In the genomic region with DNA sequence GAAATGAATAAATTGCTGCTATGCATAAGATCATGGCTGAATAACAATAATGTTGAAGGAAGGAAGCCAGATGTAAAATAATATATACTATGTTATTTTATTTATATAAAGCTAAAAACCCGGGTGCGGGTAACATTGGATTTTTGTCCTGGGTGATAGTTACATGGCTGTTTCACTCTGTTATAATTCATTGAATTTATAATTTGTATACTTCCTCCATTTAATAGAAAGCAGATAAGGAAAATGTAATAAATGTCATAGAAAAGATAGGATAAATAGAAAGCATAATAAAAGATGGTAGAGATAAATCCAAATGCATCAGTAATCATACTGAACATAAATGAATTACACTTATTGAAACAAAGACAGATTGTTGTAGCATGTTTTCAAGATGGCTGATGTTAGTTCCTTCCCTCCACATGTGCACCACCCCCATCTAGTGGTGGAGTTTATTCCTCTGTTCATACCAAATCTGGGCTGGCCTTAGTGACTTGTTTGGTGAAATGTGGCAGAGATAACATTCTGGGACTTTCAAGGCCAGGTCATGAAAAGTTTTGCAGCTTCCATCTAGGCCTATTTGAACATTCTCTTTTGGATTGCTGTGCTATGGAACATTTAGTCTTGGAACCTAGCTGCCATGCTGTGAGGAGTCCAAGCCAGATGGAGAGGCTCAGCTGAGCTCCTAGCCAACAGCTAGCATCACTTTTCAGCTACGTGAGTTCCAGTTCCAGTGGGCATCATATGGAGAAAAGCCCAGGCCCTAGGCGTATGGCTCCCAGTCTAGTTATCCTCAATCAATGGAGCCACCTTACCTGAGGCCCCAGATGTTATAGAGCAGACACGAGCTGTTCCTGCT, we compare ENCODE assay signal across 8 cellular contexts. TPM values are rescaled to one million over a fixed set of nuclear protein-coding genes. Genes with fewer than 3 reads are reported as not detected.
DNase-seq lines count a peak whose midpoint lies in the region; ATAC-seq, FAIRE-seq and TF ChIP-seq lines count a peak whose summit lies in the region.

No MANE protein-coding gene starts in this region.

- H2AFZ ChIP-seq in GM12878 (ENCODE audit: control insufficient read depth, low read depth, low read length), result peak overlapping the region; percentile 75

- H3K27me3 ChIP-seq in GM12878 (replicated peaks in 1 of 2; ENCODE audit: control insufficient read depth in 2 of 2, insufficient read depth in 2 of 2, low read length in 1 of 2), result no peaks in the 10 kb centered on the region
- H3K27me3 ChIP-seq in kidney epithelial cell (ENCODE audit: control insufficient read depth, insufficient read depth, low read length), result no peaks in the 10 kb centered on the region

- H3K27ac ChIP-seq in GM12878 (ENCODE audit: control insufficient read depth, insufficient read depth), result no peak overlapping the region

- WGBS in GM12878 (ENCODE audit: insufficient coverage, insufficient replicate concordance, low lambda C conversion rate, missing lambda C conversion rate), result 44% methylated on average over 5 of the region's 5 CpGs

- in situ Hi-C loops in GM12878 (cut with MboI), result no loop called here

- CTCF ChIA-PET in GM12878 (lab: Yijun Ruan, JAX), result interaction anchor here (0.6 to 8.4 kb wide), 28 partner anchors 8 to 549 kb away, joined by 3 to 170 read pairs (median 5); a partner anchor contains a TSS

- POLR2A ChIA-PET in GM12878 (lab: Charles Lee), result no interaction called here

- peaks cover 5% of the 10 kb centered on the region; the same call in 1 of the 3 replicates for H3K9me3 ChIP-seq in GM12878 (replicated peaks; ENCODE audit: control insufficient read depth, insufficient read depth, low read length)

- peak; percentile 98 for ATAC-seq in GM12878
- no peak for ATAC-seq in HG03135 (IDR thresholded peaks at IDR 0.05; ENCODE audit: unreplicated experiment)

- BruUV-seq in GM12878 (replicated peaks; lab: Mats Ljungman, UMichigan), result no TSS peak

- DNase-seq in NOMO-1 (lab: John Stamatoyannopoulos, UW; ENCODE audit: unreplicated experiment in 2 of 2) (peak; percentile 10 to 33), NOMO-1 treated with dmso at 0.1 percent for 144 hours (lab: John Stamatoyannopoulos, UW; ENCODE audit: unreplicated experiment) (no peak), LHCN-M2 (ENCODE audit: low read depth) (peak; percentile 70), T1000 (lab: John Stamatoyannopoulos, UW) (peak; percentile 1), GM12878 (ENCODE audit: low read depth, low spot score) (peak; percentile 21), kidney epithelial cell (ENCODE audit: low read depth) (no peak)
- DNase-seq in stimulated activated CD8-positive, alpha-beta memory T cell treated with anti-CD3 and anti-CD28 coated beads, Interleukin-12 subunit alpha, Interleukin-12 subunit beta, amount 100 ng/mL, for 4 hours (ENCODE audit: low read depth), result peak; percentile 13

- intact Hi-C loops in GM12878 (cut with micrococcal nuclease; ENCODE audit: unreplicated experiment), result loop anchor here (1.0 kb wide), 1 partner anchor 53 kb away; no protein-coding TSS in a partner anchor

- H3K4me1 ChIP-seq in GM12878 (ENCODE audit: control insufficient read depth, insufficient read depth, low read length), result peaks cover 6% of the 10 kb centered on the region; the same call in 1 of the 2 replicates

- no peak for TF ChIP-seq EP300 in GM12878 (IDR thresholded peaks at IDR 0.05; ENCODE audit: borderline replicate concordance in 1 of 2, control insufficient read depth in 1 of 2, low read depth in 2 of 2, low read length in 2 of 2)

- H3K4me3 ChIP-seq in GM12878, result no peak overlapping the region
- no peak overlapping the region for H3K4me3 ChIP-seq in kidney epithelial cell (ENCODE audit: low read depth, low read length)

- no peak for TF ChIP-seq POLR2A in GM12878 (IDR thresholded peaks at IDR 0.05; ENCODE audit: low read depth, low read length)

- RAD21 ChIA-PET in GM12878 (lab: Charles Lee; ENCODE audit: unreplicated experiment), result interaction anchor here (0.7 to 4.0 kb wide), 5 partner anchors 13 to 53 kb away, joined by 3 to 42 read pairs (median 3); no protein-coding TSS in a partner anchor

- H3K9ac ChIP-seq in GM12878 (ENCODE audit: control insufficient read depth, insufficient read depth, low read length), result no peak overlapping the region

- TF ChIP-seq RAD21 in GM12878 (IDR thresholded peaks at IDR 0.05; ENCODE audit: insufficient read depth, low read depth, low read length), result peak; percentile 85

- TF ChIP-seq CTCF in GM12878 (IDR thresholded peaks at IDR 0.05 in 2 of 3, conservative IDR thresholded peaks at IDR 0.05 in 1 of 3; ENCODE audit: control insufficient read depth in 2 of 3, extremely low read depth in 1 of 3, insufficient read depth in 1 of 3, low read depth in 3 of 3, low read length in 3 of 3) (peak; percentile 73 to 83 (median 74)), kidney epithelial cell (IDR thresholded peaks at IDR 0.05; ENCODE audit: insufficient read depth, low read length, poor library complexity, severe bottlenecking) (peak; percentile 64)

- H3K4me2 ChIP-seq in GM12878 (ENCODE audit: control insufficient read depth, insufficient read depth), result 0 out of 2 replicates have a peak overlapping the region, but pooled peaks have one; percentile 19

- SMC1A ChIA-PET in GM12878 (lab: Charles Lee; ENCODE audit: uncharacterized antibody, unreplicated experiment), result interaction anchor here (0.8 to 5.1 kb wide), 18 partner anchors 10 to 1342 kb away, joined by 3 to 45 read pairs (median 4); a partner anchor contains a TSS

- no peaks in the 10 kb centered on the region for H3K79me2 ChIP-seq in GM12878 (ENCODE audit: control insufficient read depth, insufficient read depth, low read length)

- no peaks in the 10 kb centered on the region; a peak in 1 of 4 replicates for H3K36me3 ChIP-seq in GM12878 (ENCODE audit: control insufficient read depth in 2 of 2, insufficient read depth in 2 of 2, low read length in 1 of 2)
- H3K36me3 ChIP-seq in kidney epithelial cell (ENCODE audit: control insufficient read depth, insufficient read depth, low read length), result no peaks in the 10 kb centered on the region

- H4K20me1 ChIP-seq in GM12878 (ENCODE audit: control insufficient read depth, insufficient read depth), result no peaks in the 10 kb centered on the region

- FAIRE-seq in GM12878 (lab: Jason Lieb, UNC), result peak; percentile 96

TF ChIP-seq in GM12878, 131 proteins besides CTCF, POLR2A, EP300 and RAD21:
- peak; percentile 98 for TF ChIP-seq YY1 (IDR thresholded peaks at IDR 0.05; ENCODE audit: low read depth, low read length)
- TF ChIP-seq SMC3 (IDR thresholded peaks at IDR 0.05; ENCODE audit: borderline replicate concordance, low read length), result peak; percentile 74
- TF ChIP-seq, protein P1, sequence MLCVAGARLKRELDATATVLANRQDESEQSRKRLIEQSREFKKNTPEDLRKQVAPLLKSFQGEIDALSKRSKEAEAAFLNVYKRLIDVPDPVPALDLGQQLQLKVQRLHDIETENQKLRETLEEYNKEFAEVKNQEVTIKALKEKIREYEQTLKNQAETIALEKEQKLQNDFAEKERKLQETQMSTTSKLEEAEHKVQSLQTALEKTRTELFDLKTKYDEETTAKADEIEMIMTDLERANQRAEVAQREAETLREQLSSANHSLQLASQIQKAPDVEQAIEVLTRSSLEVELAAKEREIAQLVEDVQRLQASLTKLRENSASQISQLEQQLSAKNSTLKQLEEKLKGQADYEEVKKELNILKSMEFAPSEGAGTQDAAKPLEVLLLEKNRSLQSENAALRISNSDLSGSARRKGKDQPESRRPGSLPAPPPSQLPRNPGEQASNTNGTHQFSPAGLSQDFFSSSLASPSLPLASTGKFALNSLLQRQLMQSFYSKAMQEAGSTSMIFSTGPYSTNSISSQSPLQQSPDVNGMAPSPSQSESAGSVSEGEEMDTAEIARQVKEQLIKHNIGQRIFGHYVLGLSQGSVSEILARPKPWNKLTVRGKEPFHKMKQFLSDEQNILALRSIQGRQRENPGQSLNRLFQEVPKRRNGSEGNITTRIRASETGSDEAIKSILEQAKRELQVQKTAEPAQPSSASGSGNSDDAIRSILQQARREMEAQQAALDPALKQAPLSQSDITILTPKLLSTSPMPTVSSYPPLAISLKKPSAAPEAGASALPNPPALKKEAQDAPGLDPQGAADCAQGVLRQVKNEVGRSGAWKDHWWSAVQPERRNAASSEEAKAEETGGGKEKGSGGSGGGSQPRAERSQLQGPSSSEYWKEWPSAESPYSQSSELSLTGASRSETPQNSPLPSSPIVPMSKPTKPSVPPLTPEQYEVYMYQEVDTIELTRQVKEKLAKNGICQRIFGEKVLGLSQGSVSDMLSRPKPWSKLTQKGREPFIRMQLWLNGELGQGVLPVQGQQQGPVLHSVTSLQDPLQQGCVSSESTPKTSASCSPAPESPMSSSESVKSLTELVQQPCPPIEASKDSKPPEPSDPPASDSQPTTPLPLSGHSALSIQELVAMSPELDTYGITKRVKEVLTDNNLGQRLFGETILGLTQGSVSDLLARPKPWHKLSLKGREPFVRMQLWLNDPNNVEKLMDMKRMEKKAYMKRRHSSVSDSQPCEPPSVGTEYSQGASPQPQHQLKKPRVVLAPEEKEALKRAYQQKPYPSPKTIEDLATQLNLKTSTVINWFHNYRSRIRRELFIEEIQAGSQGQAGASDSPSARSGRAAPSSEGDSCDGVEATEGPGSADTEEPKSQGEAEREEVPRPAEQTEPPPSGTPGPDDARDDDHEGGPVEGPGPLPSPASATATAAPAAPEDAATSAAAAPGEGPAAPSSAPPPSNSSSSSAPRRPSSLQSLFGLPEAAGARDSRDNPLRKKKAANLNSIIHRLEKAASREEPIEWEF (IDR thresholded peaks at IDR 0.05; ENCODE audit: insufficient replicate concordance, low read depth, low read length), result no peak
- 0 out of 2 replicates have a peak, but pooled peaks have one; percentile 7 for TF ChIP-seq RUNX3 (IDR thresholded peaks at IDR 0.05; ENCODE audit: low read length)
TF ChIP-seq in GM12878: peak in this region for 3.

RNA-seq across cellular contexts. Expression of a gene that starts 46.9 kb away (rescaled TPM):
- 11.9 and 12.1 TPM in 2 replicates for total RNA-seq in LHCN-M2 (2014; rRNA removed)
- 5.9 TPM for polyA plus RNA-seq in LHCN-M2 (2012)
- 19.4 and 28.2 TPM in 2 replicates for total RNA-seq in GM12878 (2013; cell fraction: nucleolus; rRNA removed)
- total RNA-seq in GM12878 (2014; rRNA removed), result 6.0 and 6.7 TPM in 2 replicates
- 4.7 and 5.5 TPM in 2 replicates for total RNA-seq in GM12878 (2014; rRNA removed; fragmentation: Illumina TruSeq; extraction: Trizol)
- total RNA-seq in GM12878 (2021), result 7.0 and 8.3 TPM in 2 replicates
- 2.7 TPM for polyA plus RNA-seq in GM12878 (2011; ENCODE audit: low read depth)
- 29.1 and 31.4 TPM in 2 replicates for polyA plus RNA-seq in GM12878 (2011; rRNA removed)
- 13.4 and 16.4 TPM in 2 replicates for polyA plus RNA-seq in GM12878 (2011; cell fraction: cytosol; rRNA removed)
- polyA plus RNA-seq in GM12878 (2011; cell fraction: nucleus; rRNA removed), result 23.3 and 25.6 TPM in 2 replicates
- polyA plus RNA-seq in GM12878 (2012), result 3.2 and 4.4 TPM in 2 replicates
- 7.7 and 9.8 TPM in 2 replicates for polyA plus RNA-seq in GM12878 (2014; fragmentation: Illumina TruSeq; extraction: Trizol)
- 1 to 10 TPM; 1.7 to 2.0 TPM for polyA plus RNA-seq in GM12878 (2014; fragmentation: Nextera tagmentation; extraction: Ambion mirVana)
- 5.0 and 6.1 TPM in 2 replicates for polyA plus RNA-seq in GM12878 (2014; rRNA removed)
- polyA plus RNA-seq in GM12878 (2016; fragmentation: Nextera tagmentation; extraction: Ambion mirVana), result 1 to 10 TPM; 3.5 to 4.4 TPM
- polyA minus RNA-seq in GM12878 (2011; rRNA and poly(A)+ RNA removed), result 30.6 and 31.0 TPM in 2 replicates
- 8.3 and 9.8 TPM in 2 replicates for polyA minus RNA-seq in GM12878 (2011; cell fraction: cytosol; rRNA and poly(A)+ RNA removed)
- 13.5 and 15.2 TPM in 2 replicates for polyA minus RNA-seq in GM12878 (2011; cell fraction: nucleus; rRNA and poly(A)+ RNA removed)
- 9.5 and 10.1 TPM in 2 replicates for total RNA-seq in kidney epithelial cell

Comparison
In these comparisons a context has a peak if more than half of its experiments do, and no peak if none do; other contexts are left out.
1. DNase-seq: peak in NOMO-1 (2 of 2), LHCN-M2 (single experiment), T1000 (single experiment), GM12878 (single experiment) and stimulated activated CD8-positive, alpha-beta memory T cell treated with anti-CD3 and anti-CD28 coated beads, Interleukin-12 subunit alpha, Interleukin-12 subunit beta, amount 100 ng/mL, for 4 hours (single experiment); none in NOMO-1 treated with dmso at 0.1 percent for 144 hours (single experiment) and kidney epithelial cell (single experiment).